16 cellular contexts compared by ENCODE assay signal in the genomic region with DNA sequence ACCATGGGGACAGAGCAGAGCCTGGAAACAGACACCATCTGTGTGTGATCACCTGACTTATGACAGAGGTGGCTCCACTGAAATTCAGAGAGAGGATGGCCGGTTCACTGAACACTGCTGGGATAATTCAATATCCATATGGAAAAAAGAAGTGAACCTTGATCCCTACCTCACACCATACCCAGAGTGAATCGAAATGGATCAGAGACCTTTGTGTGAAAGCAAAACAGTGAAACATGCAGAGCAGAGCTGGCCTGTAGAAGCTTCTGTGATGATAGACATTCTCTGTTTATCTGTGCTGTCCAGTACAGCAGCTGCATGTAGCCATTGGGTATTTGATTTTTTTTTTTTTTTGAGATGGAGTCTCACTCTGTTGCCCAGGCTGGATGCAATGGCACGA.
"Had no signal": no experiment of that assay in that cellular context is flagged by ENCODE, and none has a peak within 500 bp of the region (broad histone marks: within the 10 kb centered on the region; RNA-seq: fewer than 3 reads in every experiment).

No MANE protein-coding gene starts in this region.

- H3K27ac Mint-ChIP-seq: activated naive CD8-positive, alpha-beta T cell treated with anti-CD3 and anti-CD28 coated beads, Interleukin-2, amount 10 ng/mL, durations not matched to agents 7 days and 5 days; type B pancreatic cell had no signal

- H3K9me3 ChIP-seq: ovary had no signal

- H3K4me3 ChIP-seq: ovary had no signal

- H3K9me3 Mint-ChIP-seq: stimulated activated naive CD8-positive, alpha-beta T cell treated with anti-CD3 and anti-CD28 coated beads, Interleukin-15, amount 100 ng/mL, for 72 hours; type B pancreatic cell had no signal

- H3K4me3 Mint-ChIP-seq: activated naive CD8-positive, alpha-beta T cell treated with anti-CD3 and anti-CD28 coated beads, Interleukin-2, amount 10 ng/mL, durations not matched to agents 7 days and 5 days; stimulated activated naive CD8-positive, alpha-beta T cell treated with anti-CD3 and anti-CD28 coated beads, Interleukin-15, amount 100 ng/mL, for 72 hours; T-cell; type B pancreatic cell had no signal

- H3K27me3 Mint-ChIP-seq: activated naive CD8-positive, alpha-beta T cell treated with anti-CD3 and anti-CD28 coated beads, Interleukin-2, amount 10 ng/mL, durations not matched to agents 7 days and 5 days; stimulated activated naive CD8-positive, alpha-beta T cell treated with anti-CD3 and anti-CD28 coated beads, Interleukin-15, amount 100 ng/mL, for 72 hours; T-cell; type B pancreatic cell had no signal

- H3K36me3 ChIP-seq: ovary, WERI-Rb-1 had no signal

- H3K27ac ChIP-seq: brain microvascular endothelial cell, foreskin keratinocyte, ovary, WERI-Rb-1 had no signal

- DNase-seq: activated CD4-positive, alpha-beta T cell treated with anti-CD3 and anti-CD28 coated beads for 4 hours; activated effector memory CD4-positive, alpha-beta T cell treated with Interleukin-2 at 50 U/mL for 16 hours; activated naive CD8-positive, alpha-beta T cell treated with anti-CD3 and anti-CD28 coated beads, Interleukin-2, amount 10 ng/mL, durations not matched to agents 7 days and 5 days; anterior cingulate cortex; brain microvascular endothelial cell; cerebellar nuclear complex; effector CD8-positive, alpha-beta T cell; foreskin keratinocyte; glutamatergic neuron; mesenchymal stem cell; ovary; stimulated activated naive CD8-positive, alpha-beta T cell treated with anti-CD3 and anti-CD28 coated beads, Interleukin-15, amount 100 ng/mL, for 72 hours; T-cell; WERI-Rb-1 had no signal

- H3K27me3 ChIP-seq: brain microvascular endothelial cell, foreskin keratinocyte, ovary had no signal

- H3K4me1 ChIP-seq: foreskin keratinocyte had no signal

- ATAC-seq: foreskin keratinocyte; sciatic nerve; stimulated activated naive CD8-positive, alpha-beta T cell treated with anti-CD3 and anti-CD28 coated beads, Interleukin-15, amount 100 ng/mL, for 72 hours; T-cell had no signal

- H3K36me3 Mint-ChIP-seq: type B pancreatic cell had no signal
